19 cellular contexts compared by ENCODE assay signal in genomic region chr12:106323537-106323936, GRCh38. TPM values are rescaled to one million over a fixed set of nuclear protein-coding genes. Genes with fewer than 3 reads are reported as not detected.
DNase-seq lines count a peak whose midpoint lies in the region; ATAC-seq, FAIRE-seq and TF ChIP-seq lines count a peak whose summit lies in the region.
"Had no signal": no experiment of that assay in that cellular context is flagged by ENCODE, and none has a peak within 500 bp of the region (broad histone marks: within the 10 kb centered on the region; RNA-seq: fewer than 3 reads in every experiment).

No MANE protein-coding gene starts in this region.

- TF ChIP-seq CTCF in WTC11 (IDR thresholded peaks at IDR 0.05) (no peak), kidney (IDR thresholded peaks at IDR 0.05; ENCODE audit: borderline replicate concordance, extremely low read depth, insufficient read depth) (no peak), gastroesophageal sphincter (IDR thresholded peaks at IDR 0.05) (no peak)

- H3K9me3 Mint-ChIP-seq in WTC11: no peaks in the 10 kb centered on the region
- H3K9me3 Mint-ChIP-seq in naive thymus-derived CD8-positive, alpha-beta T cell: no peaks in the 10 kb centered on the region
- H3K9me3 Mint-ChIP-seq: CD4-positive, alpha-beta memory T cell; HFFc6 had no signal

- POLR2A ChIA-PET in WTC11 (lab: Charles Lee): no interaction called here
- POLR2A ChIA-PET in naive thymus-derived CD8-positive, alpha-beta T cell (lab: Charles Lee): interaction anchor here (0.8 kb wide), 1 partner anchor 38 kb away, joined by 3 read pairs; no protein-coding TSS in a partner anchor

- H3K9ac ChIP-seq in kidney (ENCODE audit: low read length in 2 of 2): no peak overlapping the region

- no peak overlapping the region for H3K27ac Mint-ChIP-seq in WTC11
- peak overlapping the region in 1 of 10 donors; percentile 63 for H3K27ac Mint-ChIP-seq in naive thymus-derived CD8-positive, alpha-beta T cell
- H3K27ac Mint-ChIP-seq: HFFc6 had no signal

- H3K4me1 Mint-ChIP-seq in WTC11: peaks cover 6% of the 10 kb centered on the region
- peaks cover 0 to 29% (median 19%) of the 10 kb centered on the region in 4 donors for H3K4me1 Mint-ChIP-seq in naive thymus-derived CD8-positive, alpha-beta T cell

- H3K36me3 ChIP-seq in kidney (ENCODE audit: control insufficient read depth in 1 of 2, insufficient read depth in 2 of 2, low read length in 2 of 2): peaks cover 25 to 48% of the 10 kb centered on the region in 2 donors
- peaks cover 18 to 97% of the 10 kb centered on the region in 2 donors for H3K36me3 ChIP-seq in gastroesophageal sphincter
- H3K36me3 ChIP-seq: HAP-1 had no signal

- H3K9me3 ChIP-seq in kidney (ENCODE audit: control insufficient read depth in 1 of 2, low read length in 2 of 2) (no peaks in the 10 kb centered on the region), gastroesophageal sphincter (no peaks in the 10 kb centered on the region)
- H3K9me3 ChIP-seq: HAP-1 had no signal

- no peak overlapping the region for H3K4me3 Mint-ChIP-seq in WTC11
- no peak overlapping the region for H3K4me3 Mint-ChIP-seq in naive thymus-derived CD8-positive, alpha-beta T cell
- H3K4me3 Mint-ChIP-seq: CD4-positive, alpha-beta memory T cell; HFFc6 had no signal

- H3K4me1 ChIP-seq in kidney (ENCODE audit: control insufficient read depth in 1 of 2, insufficient read depth in 1 of 2, low read depth in 1 of 2, low read length in 2 of 2): no peaks in the 10 kb centered on the region
- H3K4me1 ChIP-seq in gastroesophageal sphincter: no peaks in the 10 kb centered on the region
- H3K4me1 ChIP-seq: HAP-1 had no signal

- H3K27me3 Mint-ChIP-seq in WTC11 (ENCODE audit: low read depth): peaks cover 41% of the 10 kb centered on the region
- no peaks in the 10 kb centered on the region for H3K27me3 Mint-ChIP-seq in naive thymus-derived CD8-positive, alpha-beta T cell
- H3K27me3 Mint-ChIP-seq: CD4-positive, alpha-beta memory T cell had no signal

- WGBS in gastroesophageal sphincter (ENCODE audit: low coverage in 1 of 2), 2 donors: 93 to 95% methylated on average over 2 of the region's 2 CpGs

- FAIRE-seq in G401.6 (lab: Jason Lieb, UNC) (peak; percentile 94), kidney (lab: Jason Lieb, UNC) (peak; percentile 88)
- FAIRE-seq: GM12892, H54 had no signal

- CTCF ChIA-PET in WTC11 (lab: Charles Lee): no interaction called here

- no peak for TF ChIP-seq POLR2A in gastroesophageal sphincter (IDR thresholded peaks at IDR 0.05)

- intact Hi-C loops in kidney (cut with DNase I): no loop called here

- H3K27me3 ChIP-seq in gastroesophageal sphincter: no peaks in the 10 kb centered on the region

- peaks cover 3% of the 10 kb centered on the region; the same call in 1 of the 2 replicates for H3K36me3 Mint-ChIP-seq in WTC11
- H3K36me3 Mint-ChIP-seq in naive thymus-derived CD8-positive, alpha-beta T cell: peaks cover 14 to 93% (median 56%) of the 10 kb centered on the region in 3 donors

- no peak overlapping the region for H3K27ac ChIP-seq in kidney (ENCODE audit: low read depth in 2 of 2, low read length in 2 of 2)
- H3K27ac ChIP-seq in gastroesophageal sphincter: no peak overlapping the region

- DNase-seq in WTC11 (ENCODE audit: low spot score) (no peak), kidney (no peak), NCI-H187 treated with DMSO at 0.1 percent for 48 hours (lab: John Stamatoyannopoulos, UW) (no peak), NCI-H748 (lab: John Stamatoyannopoulos, UW; ENCODE audit: unreplicated experiment) (no peak)
- no peak for DNase-seq in naive thymus-derived CD8-positive, alpha-beta T cell
- DNase-seq: 8988T; C1 segment of cervical spinal cord; Calu3; CD4-positive, alpha-beta memory T cell; COR-L47; DMS53; DMS79 treated with DMSO at 0.1 percent for 48 hours; GOT3; HFFc6 had no signal

- H3K4me3 ChIP-seq in kidney (ENCODE audit: low read length in 2 of 2): no peak overlapping the region
- H3K4me3 ChIP-seq in gastroesophageal sphincter: no peak overlapping the region
- H3K4me3 ChIP-seq: HAP-1 had no signal

- ATAC-seq in WTC11 (no peak), gastroesophageal sphincter (no peak)
- ATAC-seq in naive thymus-derived CD8-positive, alpha-beta T cell: no peak

- no peak for TF ChIP-seq EP300 in gastroesophageal sphincter (IDR thresholded peaks at IDR 0.05)

TF ChIP-seq in WTC11, 78 proteins besides CTCF, POLR2A, EP300 and RAD21:
- no peak for TF ChIP-seq ATF1 (CRISPR knock-in tag; IDR thresholded peaks at IDR 0.05)
- peak; percentile 99 for TF ChIP-seq HMGA2 (CRISPR knock-in tag; IDR thresholded peaks at IDR 0.05)

RNA-seq across cellular contexts. Expression of gene TCP11L2, which starts 21.0 kb away (rescaled TPM):
- total RNA-seq in WTC11 (2021) (11.9 to 12.8 TPM (median 12.3 TPM) in 3 replicates), kidney (34.5 TPM), gastroesophageal sphincter (10 to 100 TPM; 35.4 to 59.8 (median 41.5) TPM)
- polyA plus RNA-seq in kidney (ENCODE audit: insufficient read depth, low read depth, low replicate concordance): 2.3 TPM
- 100 to 1,000 TPM; 203 to 211 TPM for total RNA-seq in naive thymus-derived CD8-positive, alpha-beta T cell
- polyA plus RNA-seq in naive thymus-derived CD8-positive, alpha-beta T cell: 10 to 100 TPM; 30.6 to 45.4 (median 34.7) TPM

RNA-seq across cellular contexts. Expression of gene POLR3B, which starts 34.0 kb away (rescaled TPM):
- total RNA-seq in WTC11 (2021) (9.0 to 10.2 TPM (median 9.4 TPM) in 3 replicates), kidney (9.7 TPM), gastroesophageal sphincter (1 to 10 TPM; 5.7 to 7.9 (median 6.4) TPM)
- 5.2 TPM for polyA plus RNA-seq in kidney (ENCODE audit: insufficient read depth, low read depth, low replicate concordance)
- 1 to 10 TPM; 8.1 to 9.1 TPM for total RNA-seq in naive thymus-derived CD8-positive, alpha-beta T cell
- 1 to 10 TPM; 3.1 to 6.2 (median 4.2) TPM for polyA plus RNA-seq in naive thymus-derived CD8-positive, alpha-beta T cell
